ENCODE assay signal across 1 cellular context in the genomic region with DNA sequence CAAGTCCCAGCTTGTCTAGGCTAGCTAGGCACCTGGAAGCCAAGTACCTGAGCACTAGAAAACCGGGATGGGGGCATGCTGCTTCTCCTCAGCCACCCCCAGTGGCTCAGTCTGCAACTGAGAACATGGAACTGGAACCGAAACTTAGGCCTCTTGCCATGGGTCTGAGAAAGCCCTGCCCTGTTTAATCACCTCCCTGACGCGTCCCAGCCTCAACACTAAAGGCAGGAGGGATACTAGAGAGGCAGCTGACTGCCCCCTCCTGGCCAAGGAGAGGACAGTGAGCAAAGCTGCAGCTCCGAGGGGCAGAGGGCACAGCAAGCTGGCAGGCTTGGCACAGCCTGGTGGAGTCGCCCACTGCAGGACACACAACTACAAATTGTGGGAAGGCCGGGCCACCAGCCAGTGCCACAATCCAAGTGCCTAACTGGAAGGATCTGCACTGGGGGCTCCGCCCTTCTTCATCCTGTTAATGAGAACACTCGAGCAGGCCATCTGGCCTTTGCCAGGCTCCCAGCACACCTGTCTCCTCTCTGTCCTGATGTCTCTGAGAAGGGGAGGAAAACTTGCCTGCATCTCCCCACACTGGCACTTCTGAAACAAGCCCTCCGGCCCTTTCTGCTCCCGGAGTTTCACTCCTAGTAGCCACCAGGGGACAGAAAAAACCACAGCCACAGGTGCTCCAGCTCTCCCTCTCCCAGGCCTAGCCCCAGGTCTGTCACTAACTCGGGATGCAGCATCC.
TF ChIP-seq lines count a peak whose summit lies in the region.

No MANE protein-coding gene starts in this region.

TF ChIP-seq in HepG2, 621 proteins besides CTCF, POLR2A, EP300 and RAD21 (continued from another document and continues in another):
- TF ChIP-seq, protein P1, sequence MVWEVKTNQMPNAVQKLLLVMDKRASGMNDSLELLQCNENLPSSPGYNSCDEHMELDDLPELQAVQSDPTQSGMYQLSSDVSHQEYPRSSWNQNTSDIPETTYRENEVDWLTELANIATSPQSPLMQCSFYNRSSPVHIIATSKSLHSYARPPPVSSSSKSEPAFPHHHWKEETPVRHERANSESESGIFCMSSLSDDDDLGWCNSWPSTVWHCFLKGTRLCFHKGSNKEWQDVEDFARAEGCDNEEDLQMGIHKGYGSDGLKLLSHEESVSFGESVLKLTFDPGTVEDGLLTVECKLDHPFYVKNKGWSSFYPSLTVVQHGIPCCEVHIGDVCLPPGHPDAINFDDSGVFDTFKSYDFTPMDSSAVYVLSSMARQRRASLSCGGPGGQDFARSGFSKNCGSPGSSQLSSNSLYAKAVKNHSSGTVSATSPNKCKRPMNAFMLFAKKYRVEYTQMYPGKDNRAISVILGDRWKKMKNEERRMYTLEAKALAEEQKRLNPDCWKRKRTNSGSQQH (CRISPR knock-in tag; IDR thresholded peaks at IDR 0.05; ENCODE audit: low read depth), result no peak
- TF ChIP-seq HDAC1 (CRISPR knock-in tag; IDR thresholded peaks at IDR 0.05) (no peak), ZNF451 (CRISPR knock-in tag; IDR thresholded peaks at IDR 0.05) (no peak), ZNF629 (CRISPR knock-in tag; conservative IDR thresholded peaks at IDR 0.05) (no peak), PAX8 (CRISPR knock-in tag; IDR thresholded peaks at IDR 0.05; ENCODE audit: borderline replicate concordance) (peak; percentile 62; the same call in 1 of the 2 replicates), ZNF562 (CRISPR knock-in tag; IDR thresholded peaks at IDR 0.05; ENCODE audit: borderline replicate concordance) (no peak), ZNF564 (CRISPR knock-in tag; IDR thresholded peaks at IDR 0.05) (no peak), KDM2A (CRISPR knock-in tag; IDR thresholded peaks at IDR 0.05; ENCODE audit: borderline replicate concordance, low read depth) (peak; percentile 46; the same call in 1 of the 2 replicates), ZNF138 (CRISPR knock-in tag; IDR thresholded peaks at IDR 0.05; ENCODE audit: low read depth) (no peak), ZNF501 (CRISPR knock-in tag; IDR thresholded peaks at IDR 0.05) (peak; percentile 59; the same call in 1 of the 2 replicates), FOXA1 (IDR thresholded peaks at IDR 0.05) (no peak), FOXA1 (CRISPR knock-in tag; IDR thresholded peaks at IDR 0.05) (no peak), ZNF350 (CRISPR knock-in tag; IDR thresholded peaks at IDR 0.05; ENCODE audit: borderline replicate concordance, low read depth) (peak; percentile 77; the same call in 1 of the 2 replicates), CBX1 (IDR thresholded peaks at IDR 0.05; ENCODE audit: low read depth) (peak; percentile 22), ZNF816 (CRISPR knock-in tag; IDR thresholded peaks at IDR 0.05; ENCODE audit: borderline replicate concordance) (no peak), HCFC1 (IDR thresholded peaks at IDR 0.05; ENCODE audit: low read depth, low read length) (no peak)
- TF ChIP-seq, protein P2, sequence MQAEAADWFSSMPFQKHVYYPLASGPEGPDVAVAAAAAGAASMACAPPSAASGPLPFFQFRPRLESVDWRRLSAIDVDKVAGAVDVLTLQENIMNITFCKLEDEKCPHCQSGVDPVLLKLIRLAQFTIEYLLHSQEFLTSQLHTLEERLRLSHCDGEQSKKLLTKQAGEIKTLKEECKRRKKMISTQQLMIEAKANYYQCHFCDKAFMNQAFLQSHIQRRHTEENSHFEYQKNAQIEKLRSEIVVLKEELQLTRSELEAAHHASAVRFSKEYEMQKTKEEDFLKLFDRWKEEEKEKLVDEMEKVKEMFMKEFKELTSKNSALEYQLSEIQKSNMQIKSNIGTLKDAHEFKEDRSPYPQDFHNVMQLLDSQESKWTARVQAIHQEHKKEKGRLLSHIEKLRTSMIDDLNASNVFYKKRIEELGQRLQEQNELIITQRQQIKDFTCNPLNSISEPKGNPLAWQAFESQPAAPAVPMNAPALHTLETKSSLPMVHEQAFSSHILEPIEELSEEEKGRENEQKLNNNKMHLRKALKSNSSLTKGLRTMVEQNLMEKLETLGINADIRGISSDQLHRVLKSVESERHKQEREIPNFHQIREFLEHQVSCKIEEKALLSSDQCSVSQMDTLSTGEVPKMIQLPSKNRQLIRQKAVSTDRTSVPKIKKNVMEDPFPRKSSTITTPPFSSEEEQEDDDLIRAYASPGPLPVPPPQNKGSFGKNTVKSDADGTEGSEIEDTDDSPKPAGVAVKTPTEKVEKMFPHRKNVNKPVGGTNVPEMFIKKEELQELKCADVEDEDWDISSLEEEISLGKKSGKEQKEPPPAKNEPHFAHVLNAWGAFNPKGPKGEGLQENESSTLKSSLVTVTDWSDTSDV (CRISPR knock-in tag; IDR thresholded peaks at IDR 0.05), result no peak
- TF ChIP-seq, protein P3, sequence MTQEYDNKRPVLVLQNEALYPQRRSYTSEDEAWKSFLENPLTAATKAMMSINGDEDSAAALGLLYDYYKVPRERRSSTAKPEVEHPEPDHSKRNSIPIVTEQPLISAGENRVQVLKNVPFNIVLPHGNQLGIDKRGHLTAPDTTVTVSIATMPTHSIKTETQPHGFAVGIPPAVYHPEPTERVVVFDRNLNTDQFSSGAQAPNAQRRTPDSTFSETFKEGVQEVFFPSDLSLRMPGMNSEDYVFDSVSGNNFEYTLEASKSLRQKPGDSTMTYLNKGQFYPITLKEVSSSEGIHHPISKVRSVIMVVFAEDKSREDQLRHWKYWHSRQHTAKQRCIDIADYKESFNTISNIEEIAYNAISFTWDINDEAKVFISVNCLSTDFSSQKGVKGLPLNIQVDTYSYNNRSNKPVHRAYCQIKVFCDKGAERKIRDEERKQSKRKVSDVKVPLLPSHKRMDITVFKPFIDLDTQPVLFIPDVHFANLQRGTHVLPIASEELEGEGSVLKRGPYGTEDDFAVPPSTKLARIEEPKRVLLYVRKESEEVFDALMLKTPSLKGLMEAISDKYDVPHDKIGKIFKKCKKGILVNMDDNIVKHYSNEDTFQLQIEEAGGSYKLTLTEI (CRISPR knock-in tag; conservative IDR thresholded peaks at IDR 0.05), result no peak
- TF ChIP-seq, protein P4, sequence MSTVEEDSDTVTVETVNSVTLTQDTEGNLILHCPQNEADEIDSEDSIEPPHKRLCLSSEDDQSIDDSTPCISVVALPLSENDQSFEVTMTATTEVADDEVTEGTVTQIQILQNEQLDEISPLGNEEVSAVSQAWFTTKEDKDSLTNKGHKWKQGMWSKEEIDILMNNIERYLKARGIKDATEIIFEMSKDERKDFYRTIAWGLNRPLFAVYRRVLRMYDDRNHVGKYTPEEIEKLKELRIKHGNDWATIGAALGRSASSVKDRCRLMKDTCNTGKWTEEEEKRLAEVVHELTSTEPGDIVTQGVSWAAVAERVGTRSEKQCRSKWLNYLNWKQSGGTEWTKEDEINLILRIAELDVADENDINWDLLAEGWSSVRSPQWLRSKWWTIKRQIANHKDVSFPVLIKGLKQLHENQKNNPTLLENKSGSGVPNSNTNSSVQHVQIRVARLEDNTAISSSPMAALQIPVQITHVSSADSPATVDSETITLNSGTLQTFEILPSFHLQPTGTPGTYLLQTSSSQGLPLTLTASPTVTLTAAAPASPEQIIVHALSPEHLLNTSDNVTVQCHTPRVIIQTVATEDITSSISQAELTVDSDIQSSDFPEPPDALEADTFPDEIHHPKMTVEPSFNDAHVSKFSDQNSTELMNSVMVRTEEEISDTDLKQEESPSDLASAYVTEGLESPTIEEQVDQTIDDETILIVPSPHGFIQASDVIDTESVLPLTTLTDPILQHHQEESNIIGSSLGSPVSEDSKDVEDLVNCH (CRISPR knock-in tag; IDR thresholded peaks at IDR 0.05), result peak; percentile 87; the same call in 1 of the 2 replicates
- TF ChIP-seq, protein P5, sequence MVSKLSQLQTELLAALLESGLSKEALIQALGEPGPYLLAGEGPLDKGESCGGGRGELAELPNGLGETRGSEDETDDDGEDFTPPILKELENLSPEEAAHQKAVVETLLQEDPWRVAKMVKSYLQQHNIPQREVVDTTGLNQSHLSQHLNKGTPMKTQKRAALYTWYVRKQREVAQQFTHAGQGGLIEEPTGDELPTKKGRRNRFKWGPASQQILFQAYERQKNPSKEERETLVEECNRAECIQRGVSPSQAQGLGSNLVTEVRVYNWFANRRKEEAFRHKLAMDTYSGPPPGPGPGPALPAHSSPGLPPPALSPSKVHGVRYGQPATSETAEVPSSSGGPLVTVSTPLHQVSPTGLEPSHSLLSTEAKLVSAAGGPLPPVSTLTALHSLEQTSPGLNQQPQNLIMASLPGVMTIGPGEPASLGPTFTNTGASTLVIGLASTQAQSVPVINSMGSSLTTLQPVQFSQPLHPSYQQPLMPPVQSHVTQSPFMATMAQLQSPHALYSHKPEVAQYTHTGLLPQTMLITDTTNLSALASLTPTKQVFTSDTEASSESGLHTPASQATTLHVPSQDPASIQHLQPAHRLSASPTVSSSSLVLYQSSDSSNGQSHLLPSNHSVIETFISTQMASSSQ (IDR thresholded peaks at IDR 0.05; ENCODE audit: low read depth), result no peak
- TF ChIP-seq, protein P5 (CRISPR knock-in tag; IDR thresholded peaks at IDR 0.05; ENCODE audit: borderline replicate concordance), result peak; percentile 59; the same call in 1 of the 2 replicates
- TF ChIP-seq, protein P6, sequence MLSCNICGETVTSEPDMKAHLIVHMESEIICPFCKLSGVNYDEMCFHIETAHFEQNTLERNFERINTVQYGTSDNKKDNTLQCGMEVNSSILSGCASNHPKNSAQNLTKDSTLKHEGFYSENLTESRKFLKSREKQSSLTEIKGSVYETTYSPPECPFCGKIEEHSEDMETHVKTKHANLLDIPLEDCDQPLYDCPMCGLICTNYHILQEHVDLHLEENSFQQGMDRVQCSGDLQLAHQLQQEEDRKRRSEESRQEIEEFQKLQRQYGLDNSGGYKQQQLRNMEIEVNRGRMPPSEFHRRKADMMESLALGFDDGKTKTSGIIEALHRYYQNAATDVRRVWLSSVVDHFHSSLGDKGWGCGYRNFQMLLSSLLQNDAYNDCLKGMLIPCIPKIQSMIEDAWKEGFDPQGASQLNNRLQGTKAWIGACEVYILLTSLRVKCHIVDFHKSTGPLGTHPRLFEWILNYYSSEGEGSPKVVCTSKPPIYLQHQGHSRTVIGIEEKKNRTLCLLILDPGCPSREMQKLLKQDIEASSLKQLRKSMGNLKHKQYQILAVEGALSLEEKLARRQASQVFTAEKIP (CRISPR knock-in tag; IDR thresholded peaks at IDR 0.05; ENCODE audit: borderline replicate concordance), result no peak
- TF ChIP-seq, protein P7, sequence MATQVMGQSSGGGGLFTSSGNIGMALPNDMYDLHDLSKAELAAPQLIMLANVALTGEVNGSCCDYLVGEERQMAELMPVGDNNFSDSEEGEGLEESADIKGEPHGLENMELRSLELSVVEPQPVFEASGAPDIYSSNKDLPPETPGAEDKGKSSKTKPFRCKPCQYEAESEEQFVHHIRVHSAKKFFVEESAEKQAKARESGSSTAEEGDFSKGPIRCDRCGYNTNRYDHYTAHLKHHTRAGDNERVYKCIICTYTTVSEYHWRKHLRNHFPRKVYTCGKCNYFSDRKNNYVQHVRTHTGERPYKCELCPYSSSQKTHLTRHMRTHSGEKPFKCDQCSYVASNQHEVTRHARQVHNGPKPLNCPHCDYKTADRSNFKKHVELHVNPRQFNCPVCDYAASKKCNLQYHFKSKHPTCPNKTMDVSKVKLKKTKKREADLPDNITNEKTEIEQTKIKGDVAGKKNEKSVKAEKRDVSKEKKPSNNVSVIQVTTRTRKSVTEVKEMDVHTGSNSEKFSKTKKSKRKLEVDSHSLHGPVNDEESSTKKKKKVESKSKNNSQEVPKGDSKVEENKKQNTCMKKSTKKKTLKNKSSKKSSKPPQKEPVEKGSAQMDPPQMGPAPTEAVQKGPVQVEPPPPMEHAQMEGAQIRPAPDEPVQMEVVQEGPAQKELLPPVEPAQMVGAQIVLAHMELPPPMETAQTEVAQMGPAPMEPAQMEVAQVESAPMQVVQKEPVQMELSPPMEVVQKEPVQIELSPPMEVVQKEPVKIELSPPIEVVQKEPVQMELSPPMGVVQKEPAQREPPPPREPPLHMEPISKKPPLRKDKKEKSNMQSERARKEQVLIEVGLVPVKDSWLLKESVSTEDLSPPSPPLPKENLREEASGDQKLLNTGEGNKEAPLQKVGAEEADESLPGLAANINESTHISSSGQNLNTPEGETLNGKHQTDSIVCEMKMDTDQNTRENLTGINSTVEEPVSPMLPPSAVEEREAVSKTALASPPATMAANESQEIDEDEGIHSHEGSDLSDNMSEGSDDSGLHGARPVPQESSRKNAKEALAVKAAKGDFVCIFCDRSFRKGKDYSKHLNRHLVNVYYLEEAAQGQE (IDR thresholded peaks at IDR 0.05; ENCODE audit: borderline replicate concordance in 1 of 2, low read depth in 1 of 2, low read length in 2 of 2), result no peak
